In the genomic region with DNA sequence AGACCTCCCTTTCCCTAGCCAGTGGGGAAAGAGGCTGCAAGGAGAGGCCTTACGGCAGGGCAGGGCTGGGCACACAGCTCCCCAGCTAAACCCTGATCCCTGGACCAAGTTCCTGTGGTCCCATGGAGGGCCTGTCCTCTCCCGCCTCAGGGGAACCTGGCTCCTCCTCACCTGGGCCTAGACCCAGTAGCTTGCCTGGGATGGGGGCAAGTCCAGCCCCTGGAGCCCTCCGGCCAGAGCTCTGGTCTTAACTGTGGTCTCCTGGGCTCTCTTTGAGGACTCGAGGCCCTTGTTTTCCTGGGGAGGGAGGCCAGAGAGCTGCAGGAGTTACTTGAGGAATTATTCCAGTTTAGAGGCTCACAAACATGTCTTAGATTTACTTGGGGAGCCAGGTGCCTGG, we compare ENCODE assay signal across 2 cellular contexts.
TF ChIP-seq lines count a peak whose summit lies in the region.

No MANE protein-coding gene starts in this region.

TF ChIP-seq in HepG2, 621 proteins besides CTCF, POLR2A, EP300 and RAD21:
- no peak for TF ChIP-seq FOXC1 (CRISPR knock-in tag; IDR thresholded peaks at IDR 0.05; ENCODE audit: borderline replicate concordance)
- TF ChIP-seq, protein P1, sequence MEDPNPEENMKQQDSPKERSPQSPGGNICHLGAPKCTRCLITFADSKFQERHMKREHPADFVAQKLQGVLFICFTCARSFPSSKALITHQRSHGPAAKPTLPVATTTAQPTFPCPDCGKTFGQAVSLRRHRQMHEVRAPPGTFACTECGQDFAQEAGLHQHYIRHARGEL (CRISPR knock-in tag; IDR thresholded peaks at IDR 0.05): no peak

TF ChIP-seq in SK-N-SH treated with all-trans-retinoic acid at 6 μM for 48 hours, 23 proteins besides CTCF, POLR2A, EP300 and RAD21:
- TF ChIP-seq ZNF8 (CRISPR knock-in tag; IDR thresholded peaks at IDR 0.05): no peak
- TF ChIP-seq ZNF70 (CRISPR knock-in tag; IDR thresholded peaks at IDR 0.05): no peak
- TF ChIP-seq, protein P2, sequence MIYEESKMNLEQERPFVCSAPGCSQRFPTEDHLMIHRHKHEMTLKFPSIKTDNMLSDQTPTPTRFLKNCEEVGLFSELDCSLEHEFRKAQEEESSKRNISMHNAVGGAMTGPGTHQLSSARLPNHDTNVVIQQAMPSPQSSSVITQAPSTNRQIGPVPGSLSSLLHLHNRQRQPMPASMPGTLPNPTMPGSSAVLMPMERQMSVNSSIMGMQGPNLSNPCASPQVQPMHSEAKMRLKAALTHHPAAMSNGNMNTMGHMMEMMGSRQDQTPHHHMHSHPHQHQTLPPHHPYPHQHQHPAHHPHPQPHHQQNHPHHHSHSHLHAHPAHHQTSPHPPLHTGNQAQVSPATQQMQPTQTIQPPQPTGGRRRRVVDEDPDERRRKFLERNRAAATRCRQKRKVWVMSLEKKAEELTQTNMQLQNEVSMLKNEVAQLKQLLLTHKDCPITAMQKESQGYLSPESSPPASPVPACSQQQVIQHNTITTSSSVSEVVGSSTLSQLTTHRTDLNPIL (CRISPR knock-in tag; IDR thresholded peaks at IDR 0.05; ENCODE audit: low read depth): no peak
- no peak for TF ChIP-seq BACH2 (CRISPR knock-in tag; IDR thresholded peaks at IDR 0.05; ENCODE audit: borderline replicate concordance)
- no peak for TF ChIP-seq TOX (CRISPR knock-in tag; IDR thresholded peaks at IDR 0.05; ENCODE audit: borderline replicate concordance)
- TF ChIP-seq, protein P3, sequence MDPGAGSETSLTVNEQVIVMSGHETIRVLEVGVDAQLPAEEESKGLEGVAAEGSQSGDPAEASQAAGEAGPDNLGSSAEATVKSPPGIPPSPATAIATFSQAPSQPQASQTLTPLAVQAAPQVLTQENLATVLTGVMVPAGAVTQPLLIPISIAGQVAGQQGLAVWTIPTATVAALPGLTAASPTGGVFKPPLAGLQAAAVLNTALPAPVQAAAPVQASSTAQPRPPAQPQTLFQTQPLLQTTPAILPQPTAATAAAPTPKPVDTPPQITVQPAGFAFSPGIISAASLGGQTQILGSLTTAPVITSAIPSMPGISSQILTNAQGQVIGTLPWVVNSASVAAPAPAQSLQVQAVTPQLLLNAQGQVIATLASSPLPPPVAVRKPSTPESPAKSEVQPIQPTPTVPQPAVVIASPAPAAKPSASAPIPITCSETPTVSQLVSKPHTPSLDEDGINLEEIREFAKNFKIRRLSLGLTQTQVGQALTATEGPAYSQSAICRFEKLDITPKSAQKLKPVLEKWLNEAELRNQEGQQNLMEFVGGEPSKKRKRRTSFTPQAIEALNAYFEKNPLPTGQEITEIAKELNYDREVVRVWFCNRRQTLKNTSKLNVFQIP (CRISPR knock-in tag; IDR thresholded peaks at IDR 0.05; ENCODE audit: borderline replicate concordance, low read depth): no peak
- no peak for TF ChIP-seq ZFP30 (CRISPR knock-in tag; IDR thresholded peaks at IDR 0.05)
- no peak for TF ChIP-seq CSDC2 (CRISPR knock-in tag; IDR thresholded peaks at IDR 0.05)
- no peak for TF ChIP-seq ARNTL (CRISPR knock-in tag; IDR thresholded peaks at IDR 0.05; ENCODE audit: borderline replicate concordance, low read depth)
- TF ChIP-seq, protein P4, sequence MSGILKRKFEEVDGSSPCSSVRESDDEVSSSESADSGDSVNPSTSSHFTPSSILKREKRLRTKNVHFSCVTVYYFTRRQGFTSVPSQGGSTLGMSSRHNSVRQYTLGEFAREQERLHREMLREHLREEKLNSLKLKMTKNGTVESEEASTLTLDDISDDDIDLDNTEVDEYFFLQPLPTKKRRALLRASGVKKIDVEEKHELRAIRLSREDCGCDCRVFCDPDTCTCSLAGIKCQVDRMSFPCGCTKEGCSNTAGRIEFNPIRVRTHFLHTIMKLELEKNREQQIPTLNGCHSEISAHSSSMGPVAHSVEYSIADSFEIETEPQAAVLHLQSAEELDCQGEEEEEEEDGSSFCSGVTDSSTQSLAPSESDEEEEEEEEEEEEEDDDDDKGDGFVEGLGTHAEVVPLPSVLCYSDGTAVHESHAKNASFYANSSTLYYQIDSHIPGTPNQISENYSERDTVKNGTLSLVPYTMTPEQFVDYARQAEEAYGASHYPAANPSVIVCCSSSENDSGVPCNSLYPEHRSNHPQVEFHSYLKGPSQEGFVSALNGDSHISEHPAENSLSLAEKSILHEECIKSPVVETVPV (CRISPR knock-in tag; IDR thresholded peaks at IDR 0.05): no peak
- TF ChIP-seq SNAI2 (CRISPR knock-in tag; IDR thresholded peaks at IDR 0.05): no peak
- TF ChIP-seq ZC3H10 (CRISPR knock-in tag; IDR thresholded peaks at IDR 0.05): no peak
- no peak for TF ChIP-seq OSR1 (CRISPR knock-in tag; IDR thresholded peaks at IDR 0.05)
